In the genomic region with DNA sequence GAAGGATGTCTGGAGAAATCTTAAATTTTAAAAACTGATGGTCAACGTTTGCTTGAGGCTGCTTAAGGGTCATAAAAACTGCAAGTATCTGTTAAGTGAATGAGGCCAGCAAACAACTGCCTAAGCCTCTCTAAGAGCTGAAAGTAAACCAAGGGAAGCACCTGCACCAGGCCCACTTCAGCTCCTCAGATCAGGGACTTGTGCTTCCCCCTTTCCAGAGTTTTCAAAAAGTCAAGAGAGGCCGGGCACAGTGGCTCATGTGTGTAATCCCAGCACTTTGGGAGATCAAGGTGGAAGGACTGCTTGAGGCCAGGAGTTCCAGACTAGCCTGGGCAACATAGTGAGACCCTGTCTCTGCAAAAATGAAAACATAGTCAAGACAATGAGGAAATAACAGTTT, we compare ENCODE assay signal across 1 cellular context.
TF ChIP-seq lines count a peak whose summit lies in the region.

No MANE protein-coding gene starts in this region.

TF ChIP-seq in endothelial cell of umbilical vein, 7 proteins besides CTCF, POLR2A, EP300 and RAD21 (continued from another document):
- TF ChIP-seq POLR2AphosphoS5 (IDR thresholded peaks at IDR 0.05; ENCODE audit: insufficient read depth, low read depth, low read length) (no peak), GATA2 (IDR thresholded peaks at IDR 0.05; ENCODE audit: insufficient read depth, insufficient read length, low read depth, low read length) (no peak), JUN (IDR thresholded peaks at IDR 0.05; ENCODE audit: borderline replicate concordance, insufficient read depth, insufficient read length, low read depth) (no peak)
- TF ChIP-seq, protein P1, sequence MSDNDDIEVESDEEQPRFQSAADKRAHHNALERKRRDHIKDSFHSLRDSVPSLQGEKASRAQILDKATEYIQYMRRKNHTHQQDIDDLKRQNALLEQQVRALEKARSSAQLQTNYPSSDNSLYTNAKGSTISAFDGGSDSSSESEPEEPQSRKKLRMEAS (IDR thresholded peaks at IDR 0.05; ENCODE audit: insufficient read depth, insufficient read length), result no peak
